Comparison of ENCODE assay signal across 7 cellular contexts in genomic region chrX:129932137-129932791, GRCh38. TPM values are rescaled to one million over a fixed set of nuclear protein-coding genes. Genes with fewer than 3 reads are reported as not detected.
DNase-seq lines count a peak whose midpoint lies in the region; ATAC-seq and TF ChIP-seq lines count a peak whose summit lies in the region.

No MANE protein-coding gene starts in this region.

- POLR2A ChIA-PET in activated CD8-positive, alpha-beta T cell treated with anti-CD3 and anti-CD28 coated beads for 36 hours (lab: Charles Lee): interaction anchor here (0.6 kb wide), 1 partner anchor 155 kb away, joined by 4 read pairs; no protein-coding TSS in a partner anchor

- peaks cover 0 to 2% of the 10 kb centered on the region in 2 donors for H3K9me3 ChIP-seq in lung (ENCODE audit: control insufficient read depth in 2 of 2, insufficient read depth in 1 of 2, low read length in 1 of 2)

- 1 to 40% methylated on average over 18 to 84 of the region's 84 CpGs for WGBS in lung, 2 donors

- no peak for TF ChIP-seq POLR2A in GM18505 (IDR thresholded peaks at IDR 0.05; ENCODE audit: borderline replicate concordance, extremely low read depth, insufficient read depth, insufficient read length)

- H3K27me3 Mint-ChIP-seq in activated CD8-positive, alpha-beta T cell treated with anti-CD3 and anti-CD28 coated beads for 36 hours: peaks cover 3% of the 10 kb centered on the region

- H3K27ac ChIP-seq in lung (ENCODE audit: low read depth in 1 of 2, low read length in 1 of 2): peak overlapping the region; percentile 92 to 96

- H3K36me3 Mint-ChIP-seq in activated CD8-positive, alpha-beta T cell treated with anti-CD3 and anti-CD28 coated beads for 36 hours (ENCODE audit: low read depth): no peaks in the 10 kb centered on the region

- H3K4me1 Mint-ChIP-seq in activated CD8-positive, alpha-beta T cell treated with anti-CD3 and anti-CD28 coated beads for 36 hours (ENCODE audit: low read depth): peaks cover 5% of the 10 kb centered on the region

- peak overlapping the region; percentile 69 for H3K4me3 Mint-ChIP-seq in activated CD8-positive, alpha-beta T cell treated with anti-CD3 and anti-CD28 coated beads for 36 hours

- no peaks in the 10 kb centered on the region for H3K27me3 ChIP-seq in lung (ENCODE audit: control insufficient read depth, insufficient read depth)

- H3K4me1 ChIP-seq in lung (ENCODE audit: control insufficient read depth in 2 of 2, insufficient read depth in 2 of 2, low read length in 2 of 2): no peaks in the 10 kb centered on the region

- intact Hi-C loops in activated CD8-positive, alpha-beta T cell treated with anti-CD3 and anti-CD28 coated beads for 36 hours (cut with micrococcal nuclease): loop anchor here (10.0 kb wide), 1 partner anchor 53 kb away; the partner anchor contains the start of gene BCORL1

- ATAC-seq in GM18505 (IDR thresholded peaks at IDR 0.05; ENCODE audit: unreplicated experiment) (peak; percentile 61), HG03095 (IDR thresholded peaks at IDR 0.05; ENCODE audit: unreplicated experiment) (peak; percentile 47), lung (ENCODE audit: insufficient read depth, low FRiP score) (peak; percentile 76)
- peak; percentile 75 for ATAC-seq in activated CD8-positive, alpha-beta T cell treated with anti-CD3 and anti-CD28 coated beads for 36 hours

- no peak for TF ChIP-seq CTCF in activated CD8-positive, alpha-beta T cell treated with anti-CD3 and anti-CD28 coated beads for 36 hours (IDR thresholded peaks at IDR 0.05)
- no peak for TF ChIP-seq CTCF in lung (IDR thresholded peaks at IDR 0.05; ENCODE audit: control extremely low read depth, extremely low read depth)

- no peaks in the 10 kb centered on the region for H3K9me3 Mint-ChIP-seq in activated CD8-positive, alpha-beta T cell treated with anti-CD3 and anti-CD28 coated beads for 36 hours

- no peak overlapping the region for H3K27ac Mint-ChIP-seq in activated CD8-positive, alpha-beta T cell treated with anti-CD3 and anti-CD28 coated beads for 36 hours

- peaks cover 5 to 6% of the 10 kb centered on the region in 2 donors for H3K36me3 ChIP-seq in lung (ENCODE audit: control insufficient read depth in 2 of 2, insufficient read depth in 2 of 2, low read length in 2 of 2)

- DNase-seq in NCI-H526 treated with DMSO at 0.1 percent for 48 hours (lab: John Stamatoyannopoulos, UW) (peak; percentile 55), ecto neural progenitor cell (ENCODE audit: low spot score) (peak; percentile 85), lung (ENCODE audit: low spot score) (peak; percentile 89)
- DNase-seq in activated CD8-positive, alpha-beta T cell treated with anti-CD3 and anti-CD28 coated beads for 36 hours: peak; percentile 78
- peak; percentile 53 to 60 (median 57) for DNase-seq in stimulated activated CD4-positive, alpha-beta T cell treated with anti-CD3 and anti-CD28 coated beads, TNF-alpha, amount 100 ng/mL, for 1 hour (ENCODE audit: low read depth in 3 of 3, low spot score in 1 of 3)

- H3K4me3 ChIP-seq in lung: peak overlapping the region; percentile 50

- CTCF ChIA-PET in activated CD8-positive, alpha-beta T cell treated with anti-CD3 and anti-CD28 coated beads for 36 hours (lab: Charles Lee): no interaction called here

RNA-seq across cellular contexts. Expression of gene UTP14A, which starts 26.3 kb away (rescaled TPM):
- total RNA-seq in activated CD8-positive, alpha-beta T cell treated with anti-CD3 and anti-CD28 coated beads for 36 hours: 10 to 100 TPM; 33.1 to 34.0 TPM
- 10 to 100 TPM; 11.7 to 14.0 TPM for total RNA-seq in lung
- polyA plus RNA-seq in lung: 10 to 100 TPM; 10.2 to 13.4 TPM

RNA-seq across cellular contexts. Expression of gene BCORL1, which starts 50.2 kb away (rescaled TPM):
- 1 to 10 TPM; 7.1 to 9.9 TPM for total RNA-seq in activated CD8-positive, alpha-beta T cell treated with anti-CD3 and anti-CD28 coated beads for 36 hours
- 10 to 100 TPM; 10.9 to 11.8 TPM for total RNA-seq in lung
- 1 to 10 TPM; 2.3 to 3.2 TPM for polyA plus RNA-seq in lung

Comparison
In these comparisons a context has a peak if more than half of its experiments do, and no peak if none do; other contexts are left out.
1. Peak in every context shown above with its lines: DNase-seq, ATAC-seq, H3K4me3 ChIP-seq and H3K27ac ChIP-seq.